8 cellular contexts compared by ENCODE assay signal in the genomic region with DNA sequence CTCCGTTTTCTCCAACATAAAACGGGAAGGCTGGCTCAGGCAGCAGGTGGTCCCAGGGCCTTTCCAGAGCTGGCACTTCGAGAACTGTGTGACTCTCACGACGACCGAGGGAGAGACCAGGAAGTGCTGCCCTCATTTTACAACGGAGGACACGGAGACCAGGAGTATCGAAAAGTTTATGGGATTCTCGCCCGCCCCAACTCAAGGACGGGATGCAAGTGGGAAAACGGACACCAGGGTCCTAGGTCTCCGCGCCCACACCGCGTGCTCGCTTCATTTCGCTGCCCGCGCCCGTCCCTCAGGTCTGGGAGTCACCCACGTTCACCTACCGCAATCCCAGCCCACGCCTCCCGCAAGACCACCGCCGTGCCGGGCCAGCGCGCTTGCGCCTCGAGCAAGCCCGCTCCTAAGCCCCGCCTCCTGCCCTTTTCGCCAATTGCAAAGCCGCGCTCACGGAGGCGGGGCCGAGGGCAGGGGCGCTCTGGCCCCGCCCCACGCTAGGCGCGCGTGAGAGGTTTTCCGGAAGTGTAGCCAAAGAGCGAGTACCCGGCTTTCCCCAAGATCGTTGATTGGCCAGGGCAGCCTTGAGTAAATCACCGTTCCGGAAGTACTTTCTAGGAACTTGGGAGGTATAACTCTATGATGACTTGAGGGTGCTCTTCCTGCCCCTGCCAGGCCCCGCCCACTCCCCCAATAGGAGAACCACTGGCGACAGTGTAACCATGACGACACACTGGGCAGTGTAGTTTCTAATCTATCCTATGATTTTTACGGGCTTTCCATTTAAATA. TPM values are rescaled to one million over a fixed set of nuclear protein-coding genes. Genes with fewer than 3 reads are reported as not detected.
DNase-seq lines count a peak whose midpoint lies in the region; ATAC-seq and TF ChIP-seq lines count a peak whose summit lies in the region.

Gene PARS2 (minus strand): TSS at position 392 of the 790 bp plus-strand sequence. CDS start 5,362 bp downstream, outside the sequence.

- peaks cover 2% of the 10 kb centered on the region for H3K27me3 Mint-ChIP-seq in dendritic cell treated with granulocyte-macrophage colony-stimulating factor and Interleukin-4, amounts not matched to agents 40 ng/mL and 50 ng/mL, for 4 days

- no peak for TF ChIP-seq CTCF in C4-2B (conservative IDR thresholded peaks at IDR 0.05)

- peaks cover 7% of the 10 kb centered on the region for H3K36me3 Mint-ChIP-seq in dendritic cell treated with granulocyte-macrophage colony-stimulating factor and Interleukin-4, amounts not matched to agents 40 ng/mL and 50 ng/mL, for 4 days (ENCODE audit: low read depth)

- H3K9me3 Mint-ChIP-seq in dendritic cell treated with granulocyte-macrophage colony-stimulating factor and Interleukin-4, amounts not matched to agents 40 ng/mL and 50 ng/mL, for 4 days, result no peaks in the 10 kb centered on the region

- H3K4me1 Mint-ChIP-seq in dendritic cell treated with granulocyte-macrophage colony-stimulating factor and Interleukin-4, amounts not matched to agents 40 ng/mL and 50 ng/mL, for 4 days (ENCODE audit: low read depth), result peaks cover 17% of the 10 kb centered on the region

- H3K27ac ChIP-seq in C4-2B, result peak within 1 kb of the TSS; percentile 88

- DNase-seq in NCI-H69 (lab: John Stamatoyannopoulos, UW) (peak; percentile 98), left lobe of liver (ENCODE audit: low spot score) (peak; percentile 97)
- DNase-seq in activated CD4-positive, alpha-beta T cell treated with anti-CD3 and anti-CD28 coated beads, Interleukin-2, amount 50 U/mL, for 1 hour, result peak; percentile 94
- peak; percentile 96 to 99 for DNase-seq in stimulated activated CD4-positive, alpha-beta T cell treated with anti-CD3 and anti-CD28 coated beads, Interleukin-2, amount 100 ng/mL, for 24 hours

- ATAC-seq in GM19372 (IDR thresholded peaks at IDR 0.05; ENCODE audit: low read depth, unreplicated experiment), result peak; percentile 98
- ATAC-seq in HG03521 (IDR thresholded peaks at IDR 0.05; ENCODE audit: unreplicated experiment), result peak; percentile 97
- ATAC-seq in left lobe of liver, result peak; percentile 96

- H3K4me3 Mint-ChIP-seq in dendritic cell treated with granulocyte-macrophage colony-stimulating factor and Interleukin-4, amounts not matched to agents 40 ng/mL and 50 ng/mL, for 4 days, result peak within 1 kb of the TSS; percentile 97

- peak within 1 kb of the TSS; percentile 90 for H3K27ac Mint-ChIP-seq in dendritic cell treated with granulocyte-macrophage colony-stimulating factor and Interleukin-4, amounts not matched to agents 40 ng/mL and 50 ng/mL, for 4 days

- intact Hi-C loops in dendritic cell treated with granulocyte-macrophage colony-stimulating factor and Interleukin-4, amounts not matched to agents 40 ng/mL and 50 ng/mL, for 4 days (cut with micrococcal nuclease), result loop anchor here (1.0 to 10.0 kb wide), 2 partner anchors 49 to 820 kb away; partner anchors contain the start of genes IFT25, LRRC42 and TTC4

RNA-seq across cellular contexts. Expression of gene PARS2, which starts in this region (rescaled TPM):
- total RNA-seq in left lobe of liver, result 4.3 TPM

Comparison
In these comparisons a context has a peak if more than half of its experiments do, and no peak if none do; other contexts are left out.
1. Peak in every context shown above with its lines: DNase-seq, ATAC-seq and H3K27ac ChIP-seq.